ENCODE assay signal across 9 cellular contexts in genomic region chr13:113210834-113211233, GRCh38. TPM values are rescaled to one million over a fixed set of nuclear protein-coding genes. Genes with fewer than 3 reads are reported as not detected.
DNase-seq lines count a peak whose midpoint lies in the region; ATAC-seq, FAIRE-seq and TF ChIP-seq lines count a peak whose summit lies in the region.
"Had no signal": no experiment of that assay in that cellular context is flagged by ENCODE, and none has a peak within 500 bp of the region (broad histone marks: within the 10 kb centered on the region; RNA-seq: fewer than 3 reads in every experiment).

No MANE protein-coding gene starts in this region.

- H3K4me1 ChIP-seq in SK-N-SH (ENCODE audit: control insufficient read depth in 1 of 2, insufficient read depth in 2 of 2, low read depth in 1 of 2, low read length in 1 of 2): peaks cover 12 to 27% of the 10 kb centered on the region in 2 experiments
- peaks cover 13% of the 10 kb centered on the region for H3K4me1 ChIP-seq in MM.1S (ENCODE audit: low read length)
- peaks cover 12 to 26% (median 20%) of the 10 kb centered on the region in 3 donors for H3K4me1 ChIP-seq in pancreas
- peaks cover 77% of the 10 kb centered on the region for H3K4me1 ChIP-seq in vagina

- H3K27me3 ChIP-seq in SK-N-SH (ENCODE audit: insufficient read depth): no peaks in the 10 kb centered on the region
- H3K27me3 ChIP-seq in MM.1S (replicated peaks; ENCODE audit: insufficient read depth, low read length): no peaks in the 10 kb centered on the region
- H3K27me3 ChIP-seq in pancreas: no peaks in the 10 kb centered on the region
- no peaks in the 10 kb centered on the region for H3K27me3 ChIP-seq in vagina

- POLR2A ChIA-PET in SK-N-SH (lab: Yijun Ruan, JAX): no interaction called here

- no peak for TF ChIP-seq CTCF in SK-N-SH (IDR thresholded peaks at IDR 0.05)
- no peak for TF ChIP-seq CTCF in MM.1S (IDR thresholded peaks at IDR 0.05; ENCODE audit: low read length)
- no peak for TF ChIP-seq CTCF in choroid plexus epithelial cell (conservative IDR thresholded peaks at IDR 0.05; ENCODE audit: low read depth, low read length)
- no peak for TF ChIP-seq CTCF in pancreas (IDR thresholded peaks at IDR 0.05)
- no peak for TF ChIP-seq CTCF in vagina (IDR thresholded peaks at IDR 0.05)

- peak; percentile 37 for FAIRE-seq in pancreas (lab: Jason Lieb, UNC)

- peak overlapping the region; percentile 82 for H3K4me2 ChIP-seq in SK-N-SH
- peak overlapping the region; percentile 88 for H3K4me2 ChIP-seq in MM.1S (ENCODE audit: low read depth, low read length)

- intact Hi-C loops in pancreas (cut with DNase I) (no loop called here), vagina (cut with DNase I) (no loop called here)

- H3K79me2 ChIP-seq in SK-N-SH (ENCODE audit: insufficient read depth) (peaks cover 87% of the 10 kb centered on the region), MM.1S (ENCODE audit: low read length) (peaks cover 87% of the 10 kb centered on the region)

- ATAC-seq in SK-N-SH treated with all-trans-retinoic acid at 6 μM for 48 hours: no peak
- no peak for ATAC-seq in pancreas

- WGBS in SK-N-SH (ENCODE audit: low lambda C conversion rate): 87% methylated on average over 6 of the region's 6 CpGs
- WGBS in pancreas, 2 donors: 89 to 93% methylated on average over 6 of the region's 6 CpGs

- no peak for TF ChIP-seq EP300 in SK-N-SH (IDR thresholded peaks at IDR 0.05; ENCODE audit: borderline replicate concordance in 1 of 2, low read depth in 1 of 2, low read length in 1 of 2)

- H4K20me1 ChIP-seq in SK-N-SH (ENCODE audit: insufficient read depth) (peaks cover 57% of the 10 kb centered on the region), MM.1S (ENCODE audit: insufficient read depth, low read length) (peaks cover 24% of the 10 kb centered on the region)

- no peak for TF ChIP-seq RAD21 in SK-N-SH (IDR thresholded peaks at IDR 0.05; ENCODE audit: low read length)

- peak overlapping the region in 1 of 2 experiments; percentile 71; a peak in 1 of 4 replicates for H3K27ac ChIP-seq in SK-N-SH (ENCODE audit: low read depth in 2 of 2, low read length in 1 of 2)
- H3K27ac ChIP-seq in MM.1S (ENCODE audit: low read length): no peak overlapping the region
- no peak overlapping the region for H3K27ac ChIP-seq in pancreas
- H3K27ac ChIP-seq in vagina: no peak overlapping the region

- H3K36me3 ChIP-seq in SK-N-SH (replicated peaks in 1 of 2; ENCODE audit: control insufficient read depth in 1 of 2, insufficient read depth in 2 of 2, low read length in 1 of 2): peaks cover 20 to 25% of the 10 kb centered on the region in 2 experiments
- no peaks in the 10 kb centered on the region; the same call in 1 of the 2 replicates for H3K36me3 ChIP-seq in MM.1S (replicated peaks; ENCODE audit: insufficient read depth, low read length)
- peaks cover 0 to 5% (median 0%) of the 10 kb centered on the region in 3 donors for H3K36me3 ChIP-seq in pancreas
- H3K36me3 ChIP-seq in vagina: peaks cover 0 to 9% of the 10 kb centered on the region in 2 donors

- H3K9me3 ChIP-seq in SK-N-SH (no peaks in the 10 kb centered on the region), MM.1S (replicated peaks; ENCODE audit: insufficient read depth, low read length) (no peaks in the 10 kb centered on the region), pancreas (no peaks in the 10 kb centered on the region), vagina (no peaks in the 10 kb centered on the region)

- H3F3A ChIP-seq in SK-N-SH (replicated peaks; ENCODE audit: insufficient read depth): peaks cover 5% of the 10 kb centered on the region
- peaks cover 7% of the 10 kb centered on the region for H3F3A ChIP-seq in MM.1S (ENCODE audit: insufficient read depth, low read length)

- no peaks in the 10 kb centered on the region for H3K9me2 ChIP-seq in SK-N-SH
- no peaks in the 10 kb centered on the region for H3K9me2 ChIP-seq in MM.1S (replicated peaks; ENCODE audit: insufficient read depth, low read length)

- TF ChIP-seq POLR2A in vagina (IDR thresholded peaks at IDR 0.05): no peak

- CTCF ChIA-PET in SK-N-SH (lab: Yijun Ruan, JAX): interaction anchor here (1.4 kb wide), 1 partner anchor 9 kb away, joined by 4 read pairs; no protein-coding TSS in a partner anchor

- DNase-seq in SK-N-SH (no peak), MM.1S (no peak), choroid plexus epithelial cell (ENCODE audit: low read depth) (no peak), pancreas (no peak), vagina (ENCODE audit: extremely low spot score in 2 of 2) (no peak), NCI-H446 treated with DMSO at 0.1 percent for 48 hours (lab: John Stamatoyannopoulos, UW) (no peak)
- DNase-seq in NK-92 treated with Interleukin-12 subunit alpha and Interleukin-12 subunit beta, amount 100 ng/mL, for 24 hours (lab: John Stamatoyannopoulos, UW): no peak

- H3K9ac ChIP-seq in SK-N-SH: peak overlapping the region; percentile 78; the same call in 1 of the 2 replicates
- H3K9ac ChIP-seq in MM.1S (ENCODE audit: low read length): no peak overlapping the region; the same call in 1 of the 2 replicates

- H2AFZ ChIP-seq in SK-N-SH (ENCODE audit: low read depth) (no peak overlapping the region), MM.1S (ENCODE audit: low read length) (no peak overlapping the region)

- H3K4me3 ChIP-seq in SK-N-SH (ENCODE audit: low read depth in 2 of 2, low read length in 1 of 2): peak overlapping the region; percentile 89 to 97; a peak in 3 of 4 replicates
- H3K4me3 ChIP-seq in MM.1S (ENCODE audit: low read length): peak overlapping the region; percentile 74; the same call in 1 of the 2 replicates
- H3K4me3 ChIP-seq in choroid plexus epithelial cell (ENCODE audit: low read depth, low read length): peak overlapping the region; percentile 26
- no peak overlapping the region for H3K4me3 ChIP-seq in pancreas
- peak overlapping the region in 1 of 2 donors; percentile 98 for H3K4me3 ChIP-seq in vagina

TF ChIP-seq in SK-N-SH, 30 proteins besides CTCF, POLR2A, EP300 and RAD21 (continues in another document):
- no peak for TF ChIP-seq GABPA (IDR thresholded peaks at IDR 0.05; ENCODE audit: low read depth)
- TF ChIP-seq ZBTB33 (IDR thresholded peaks at IDR 0.05; ENCODE audit: borderline replicate concordance, low read depth): no peak
- no peak for TF ChIP-seq TAF1 (IDR thresholded peaks at IDR 0.05; ENCODE audit: borderline replicate concordance, low read depth, low read length)
- TF ChIP-seq FOXM1 (IDR thresholded peaks at IDR 0.05; ENCODE audit: low read depth): no peak

TF ChIP-seq in SK-N-SH treated with all-trans-retinoic acid at 6 μM for 48 hours, 23 proteins besides CTCF, POLR2A, EP300 and RAD21:
- no peak for TF ChIP-seq SNAI2 (CRISPR knock-in tag; IDR thresholded peaks at IDR 0.05)
- no peak for TF ChIP-seq ZFP3 (CRISPR knock-in tag; IDR thresholded peaks at IDR 0.05)
- no peak for TF ChIP-seq CSRNP3 (CRISPR knock-in tag; IDR thresholded peaks at IDR 0.05)
- TF ChIP-seq PPARA (CRISPR knock-in tag; IDR thresholded peaks at IDR 0.05; ENCODE audit: borderline replicate concordance): no peak
- no peak for TF ChIP-seq ZFP30 (CRISPR knock-in tag; IDR thresholded peaks at IDR 0.05)
- TF ChIP-seq ESRRG (CRISPR knock-in tag; IDR thresholded peaks at IDR 0.05): no peak
- TF ChIP-seq ZNF8 (CRISPR knock-in tag; IDR thresholded peaks at IDR 0.05): no peak
- no peak for TF ChIP-seq BACH2 (CRISPR knock-in tag; IDR thresholded peaks at IDR 0.05; ENCODE audit: borderline replicate concordance)
- TF ChIP-seq ARNTL (CRISPR knock-in tag; IDR thresholded peaks at IDR 0.05; ENCODE audit: borderline replicate concordance, low read depth): no peak

RNA-seq across cellular contexts. Expression of gene CUL4A, which starts 1.4 kb away (rescaled TPM):
- polyA plus RNA-seq in SK-N-SH (2012; rRNA removed) (44.5 and 51.2 TPM in 2 replicates), pancreas (10 to 100 TPM; 18.1 to 29.0 TPM)
- polyA plus RNA-seq in SK-N-SH (2012; cell fraction: cytosol; rRNA removed): 46.9 and 54.1 TPM in 2 replicates
- 98.2 and 109 TPM in 2 replicates for polyA plus RNA-seq in SK-N-SH (2012; cell fraction: nucleus; rRNA removed)
- total RNA-seq in pancreas (10 to 100 TPM; 28.3 to 33.4 (median 29.7) TPM), vagina (110 TPM)

RNA-seq across cellular contexts. Expression of gene PCID2, which starts 2.4 kb away (rescaled TPM):
- polyA plus RNA-seq in SK-N-SH (2012; rRNA removed) (69.8 and 105 TPM in 2 replicates), pancreas (10 to 100 TPM; 21.6 to 33.9 TPM)
- 75.7 and 77.2 TPM in 2 replicates for polyA plus RNA-seq in SK-N-SH (2012; cell fraction: cytosol; rRNA removed)
- 115 and 163 TPM in 2 replicates for polyA plus RNA-seq in SK-N-SH (2012; cell fraction: nucleus; rRNA removed)
- total RNA-seq in pancreas (10 to 100 TPM; 17.3 to 23.4 (median 19.5) TPM), vagina (44.9 TPM)

RNA-seq across cellular contexts. Expression of gene PROZ, which starts 52.4 kb away (rescaled TPM):
- polyA plus RNA-seq in SK-N-SH (2012; rRNA removed) (not detected in 2 replicates), pancreas (under 1 TPM in 1 of 2 donors, not detected in 1; 0.05 TPM)
- not detected in 2 replicates for polyA plus RNA-seq in SK-N-SH (2012; cell fraction: cytosol; rRNA removed)
- not detected in 2 replicates for polyA plus RNA-seq in SK-N-SH (2012; cell fraction: nucleus; rRNA removed)
- total RNA-seq in pancreas (not detected), vagina (not detected)
- total RNA-seq: mesenteric fat pad had no signal

Comparison
In these comparisons a context has a peak if more than half of its experiments do, and no peak if none do; other contexts are left out.
1. H3K4me3 ChIP-seq: peak in SK-N-SH (2 of 2), MM.1S (single experiment) and choroid plexus epithelial cell (single experiment); none in pancreas (0 of 4).